In the genomic region with DNA sequence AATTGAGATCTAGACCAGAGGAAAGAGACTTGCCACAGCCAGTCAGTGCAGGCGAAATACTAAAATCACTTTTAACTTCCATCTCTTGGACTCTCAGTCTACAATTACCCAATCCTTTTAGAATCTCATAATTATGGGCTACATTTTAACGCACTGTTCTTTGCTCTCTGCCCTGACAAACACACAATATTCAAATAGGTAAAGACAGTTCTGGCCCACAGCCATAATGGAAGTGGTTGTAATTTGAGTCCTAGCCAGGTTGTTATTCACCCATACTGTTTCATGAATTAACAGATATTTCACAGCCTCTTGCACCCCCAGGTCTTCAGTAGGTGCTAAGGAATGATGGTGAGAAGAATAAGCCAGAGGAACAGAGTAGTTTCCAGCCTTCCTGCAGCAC, we compare ENCODE assay signal across 10 cellular contexts. TPM values are rescaled to one million over a fixed set of nuclear protein-coding genes. Genes with fewer than 3 reads are reported as not detected.
DNase-seq lines count a peak whose midpoint lies in the region; ATAC-seq and TF ChIP-seq lines count a peak whose summit lies in the region.
"Had no signal": no experiment of that assay in that cellular context is flagged by ENCODE, and none has a peak within 500 bp of the region (broad histone marks: within the 10 kb centered on the region; RNA-seq: fewer than 3 reads in every experiment).

No MANE protein-coding gene starts in this region.

- H3K27me3 ChIP-seq in Caco-2 (replicated peaks; ENCODE audit: control insufficient read depth, insufficient read depth, low read length) (no peaks in the 10 kb centered on the region), liver (ENCODE audit: control insufficient read depth in 4 of 4, insufficient read depth in 4 of 4, low read length in 3 of 4) (no peaks in the 10 kb centered on the region)

- peak overlapping the region; percentile 32 to 50 for H3K27ac ChIP-seq in liver (ENCODE audit: low read depth in 1 of 2, low read length in 2 of 2)

- intact Hi-C loops in Caco-2 (cut with micrococcal nuclease; ENCODE audit: unreplicated experiment), result loop anchor here (10.0 kb wide), 1 partner anchor 382 kb away; no protein-coding TSS in a partner anchor
- intact Hi-C loops in lower leg skin (cut with DNase I; ENCODE audit: low total_unique reads), result loop anchor here (10.0 kb wide), 1 partner anchor 618 kb away; no protein-coding TSS in a partner anchor

- WGBS in liver, result 24% methylated on average over 2 of the region's 2 CpGs
- WGBS in lower leg skin, 2 donors, result 46 to 47% methylated on average over 2 of the region's 2 CpGs

- no peak overlapping the region for H3K4me3 ChIP-seq in Caco-2 (ENCODE audit: low read depth, low read length)
- no peak overlapping the region for H3K4me3 ChIP-seq in liver (ENCODE audit: low read depth in 1 of 3, low read length in 3 of 3)
- H3K4me3 ChIP-seq in lower leg skin (ENCODE audit: low read depth, poor library complexity, severe bottlenecking), result no peak overlapping the region

- no peaks in the 10 kb centered on the region for H3K36me3 Mint-ChIP-seq in Caco-2 (ENCODE audit: insufficient read depth, unreplicated experiment)

- no peak for TF ChIP-seq CTCF in Caco-2 (IDR thresholded peaks at IDR 0.05; ENCODE audit: insufficient read depth in 1 of 2, low read depth in 1 of 2, low read length in 1 of 2, severe bottlenecking in 1 of 2, unreplicated experiment in 1 of 2)
- no peak for TF ChIP-seq CTCF in liver (IDR thresholded peaks at IDR 0.05; ENCODE audit: low read depth, low read length, missing input control)
- TF ChIP-seq CTCF in lower leg skin (IDR thresholded peaks at IDR 0.05), result no peak

- POLR2A ChIA-PET in Caco-2 (lab: Charles Lee), result no interaction called here

- no peaks in the 10 kb centered on the region for H3K4me1 Mint-ChIP-seq in Caco-2 (ENCODE audit: low read depth, unreplicated experiment)

- H3K9ac ChIP-seq in liver (ENCODE audit: low read depth in 1 of 2, low read length in 2 of 2), result no peak overlapping the region

- H3K36me3 ChIP-seq in Caco-2 (ENCODE audit: control insufficient read depth, insufficient read depth, low read length), result no peaks in the 10 kb centered on the region
- H3K36me3 ChIP-seq in liver (ENCODE audit: control insufficient read depth in 4 of 4, insufficient read depth in 3 of 4, low read depth in 1 of 4, low read length in 3 of 4), result no peaks in the 10 kb centered on the region

- BruUV-seq in Caco-2 (replicated peaks; lab: Mats Ljungman, UMichigan), result no TSS peak

- peak overlapping the region; percentile 87 for H3K4me3 Mint-ChIP-seq in Caco-2 (ENCODE audit: unreplicated experiment)

- H3K4me1 ChIP-seq in Caco-2 (no peaks in the 10 kb centered on the region), liver (ENCODE audit: control insufficient read depth in 4 of 4, insufficient read depth in 4 of 4, low read length in 3 of 4) (peaks cover 0 to 22% (median 12%) of the 10 kb centered on the region in 4 donors)

- H3K27ac Mint-ChIP-seq in Caco-2 (ENCODE audit: unreplicated experiment), result no peak overlapping the region
- H3K27ac Mint-ChIP-seq: activated CD4-positive, alpha-beta T cell treated with anti-CD3 and anti-CD28 coated beads, Interleukin-2, amount 10 ng/mL, durations not matched to agents 24 days and 14 days had no signal

- peaks cover 9% of the 10 kb centered on the region for H3K27me3 Mint-ChIP-seq in Caco-2 (ENCODE audit: insufficient read depth, unreplicated experiment)

- DNase-seq in Caco-2 (no peak), NCI-H748 (lab: John Stamatoyannopoulos, UW; ENCODE audit: unreplicated experiment) (peak; percentile 71), lower leg skin (ENCODE audit: low spot score in 2 of 2) (no peak), islet precursor cell (no peak)
- no peak for DNase-seq in effector CD8-positive, alpha-beta T cell (lab: John Stamatoyannopoulos, UW)
- no peak for DNase-seq in activated CD4-positive, alpha-beta T cell treated with anti-CD3 and anti-CD28 coated beads for 1 hour
- DNase-seq: activated CD4-positive, alpha-beta T cell treated with anti-CD3 and anti-CD28 coated beads, Interleukin-2, amount 10 ng/mL, durations not matched to agents 24 days and 14 days had no signal

- TF ChIP-seq RAD21 in liver (IDR thresholded peaks at IDR 0.05), result no peak

- CTCF ChIA-PET in Caco-2 (lab: Charles Lee), result interaction anchor here (0.7 to 1.4 kb wide), 3 partner anchors 8 to 74 kb away, joined by 3 to 9 read pairs (median 3); no protein-coding TSS in a partner anchor

- ATAC-seq in HG03135 (IDR thresholded peaks at IDR 0.05; ENCODE audit: unreplicated experiment), result peak; percentile 46
- ATAC-seq: HCT116 had no signal

- no peaks in the 10 kb centered on the region for H3K9me3 Mint-ChIP-seq in Caco-2 (ENCODE audit: unreplicated experiment)
- H3K9me3 Mint-ChIP-seq: activated CD4-positive, alpha-beta T cell treated with anti-CD3 and anti-CD28 coated beads, Interleukin-2, amount 10 ng/mL, durations not matched to agents 24 days and 14 days had no signal

- H3K9me3 ChIP-seq in Caco-2, result no peaks in the 10 kb centered on the region
- no peaks in the 10 kb centered on the region for H3K9me3 ChIP-seq in liver (ENCODE audit: control insufficient read depth in 4 of 4, low read length in 3 of 4)

- TF ChIP-seq POLR2A in lower leg skin (IDR thresholded peaks at IDR 0.05), result no peak

TF ChIP-seq in liver, 16 proteins besides CTCF, POLR2A, EP300 and RAD21 (continues in another document):
- TF ChIP-seq GABPA (IDR thresholded peaks at IDR 0.05 in 1 of 2, conservative IDR thresholded peaks at IDR 0.05 in 1 of 2) (no peak), ATF3 (IDR thresholded peaks at IDR 0.05) (no peak), FOXA2 (IDR thresholded peaks at IDR 0.05) (peak; percentile 12), YY1 (IDR thresholded peaks at IDR 0.05) (peak; percentile 81), JUND (IDR thresholded peaks at IDR 0.05) (peak in 1 of 2 donors; percentile 42), FOXA1 (IDR thresholded peaks at IDR 0.05) (peak; percentile 63), MAX (IDR thresholded peaks at IDR 0.05) (peak; percentile 38), HNF4A (conservative IDR thresholded peaks at IDR 0.05) (peak; percentile 90 to 93), HNF4G (IDR thresholded peaks at IDR 0.05) (peak; percentile 9), NR2F2 (IDR thresholded peaks at IDR 0.05) (no peak)
- TF ChIP-seq, protein P1, sequence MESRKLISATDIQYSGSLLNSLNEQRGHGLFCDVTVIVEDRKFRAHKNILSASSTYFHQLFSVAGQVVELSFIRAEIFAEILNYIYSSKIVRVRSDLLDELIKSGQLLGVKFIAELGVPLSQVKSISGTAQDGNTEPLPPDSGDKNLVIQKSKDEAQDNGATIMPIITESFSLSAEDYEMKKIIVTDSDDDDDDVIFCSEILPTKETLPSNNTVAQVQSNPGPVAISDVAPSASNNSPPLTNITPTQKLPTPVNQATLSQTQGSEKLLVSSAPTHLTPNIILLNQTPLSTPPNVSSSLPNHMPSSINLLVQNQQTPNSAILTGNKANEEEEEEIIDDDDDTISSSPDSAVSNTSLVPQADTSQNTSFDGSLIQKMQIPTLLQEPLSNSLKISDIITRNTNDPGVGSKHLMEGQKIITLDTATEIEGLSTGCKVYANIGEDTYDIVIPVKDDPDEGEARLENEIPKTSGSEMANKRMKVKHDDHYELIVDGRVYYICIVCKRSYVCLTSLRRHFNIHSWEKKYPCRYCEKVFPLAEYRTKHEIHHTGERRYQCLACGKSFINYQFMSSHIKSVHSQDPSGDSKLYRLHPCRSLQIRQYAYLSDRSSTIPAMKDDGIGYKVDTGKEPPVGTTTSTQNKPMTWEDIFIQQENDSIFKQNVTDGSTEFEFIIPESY (IDR thresholded peaks at IDR 0.05), result peak; percentile 54

RNA-seq across cellular contexts. Expression of gene C11orf97, which starts 0.8 kb away (rescaled TPM):
- total RNA-seq in Caco-2 (2022), result not detected in 2 replicates
- total RNA-seq in liver, result not detected
- under 1 TPM; 0.36 to 0.94 TPM for polyA plus RNA-seq in liver
- total RNA-seq in lower leg skin, result not detected
- total RNA-seq: activated CD4-positive, alpha-beta T cell treated with anti-CD3 and anti-CD28 coated beads, Interleukin-2, amount 10 ng/mL, durations not matched to agents 24 days and 14 days had no signal

RNA-seq across cellular contexts. Expression of gene ANKRD49, which starts 19.3 kb away (rescaled TPM):
- 27.5 and 29.2 TPM in 2 replicates for total RNA-seq in Caco-2 (2022)
- 10 to 100 TPM in 1 of 2 donors, 1 to 10 TPM in 1; 8.8 to 10.9 TPM for total RNA-seq in liver
- polyA plus RNA-seq in liver, result 10 to 100 TPM in 1 of 2 donors, 1 to 10 TPM in 1; 5.4 to 12.3 TPM
- 10 to 100 TPM in 3 of 4 donors, 1 to 10 TPM in 1; 7.1 to 19.6 (median 15.4) TPM for total RNA-seq in lower leg skin

RNA-seq across cellular contexts. Expression of gene MRE11, which starts 19.4 kb away (rescaled TPM):
- 64.8 and 80.0 TPM in 2 replicates for total RNA-seq in Caco-2 (2022)
- total RNA-seq in liver, result 10 to 100 TPM in 1 of 2 donors, 1 to 10 TPM in 1; 8.4 to 18.3 TPM
- 1 to 10 TPM; 1.5 to 2.9 TPM for polyA plus RNA-seq in liver
- total RNA-seq in lower leg skin, result 10 to 100 TPM; 11.7 to 25.3 (median 13.4) TPM

RNA-seq across cellular contexts. Expression of gene FUT4, which starts 30.6 kb away (rescaled TPM):
- total RNA-seq in Caco-2 (2022) (24.5 and 25.0 TPM in 2 replicates), liver (1 to 10 TPM; 1.9 to 4.3 TPM), lower leg skin (1 to 10 TPM; 1.2 to 4.5 (median 2.3) TPM)
- polyA plus RNA-seq in liver, result under 1 TPM; 0.47 to 0.95 TPM

RNA-seq across cellular contexts. Expression of gene PIWIL4, which starts 54.1 kb away (rescaled TPM):
- 3.4 and 3.6 TPM in 2 replicates for total RNA-seq in Caco-2 (2022)
- total RNA-seq in liver, result 1 to 10 TPM in 1 of 2 donors, under 1 TPM in 1; 0.75 to 1.5 TPM
- under 1 TPM; 0.18 to 0.28 TPM for polyA plus RNA-seq in liver
- 1 to 10 TPM in 3 of 4 donors, under 1 TPM in 1; 0.67 to 3.3 (median 1.6) TPM for total RNA-seq in lower leg skin
